16 cellular contexts compared by ENCODE assay signal in genomic region chr12:122651520-122652224, GRCh38. TPM values are rescaled to one million over a fixed set of nuclear protein-coding genes. Genes with fewer than 3 reads are reported as not detected.
DNase-seq lines count a peak whose midpoint lies in the region; ATAC-seq and TF ChIP-seq lines count a peak whose summit lies in the region.
"Had no signal": no experiment of that assay in that cellular context is flagged by ENCODE, and none has a peak within 500 bp of the region (broad histone marks: within the 10 kb centered on the region; RNA-seq: fewer than 3 reads in every experiment).

No MANE protein-coding gene starts in this region.

- BruUV-seq in MCF 10A (replicated peaks; lab: Mats Ljungman, UMichigan) = no TSS peak

- DNase-seq in T47D (ENCODE audit: low read depth in 1 of 2, low spot score in 1 of 2) (peak; percentile 45 to 72), MCF 10A (ENCODE audit: unreplicated experiment) (no peak), esophagus squamous epithelium (lab: John Stamatoyannopoulos, UW) (no peak), prostate gland (ENCODE audit: low spot score) (peak; percentile 7), COR-L47 (lab: John Stamatoyannopoulos, UW) (no peak)
- DNase-seq in activated T-cell treated with anti-CD3 and anti-CD28 coated beads, Interleukin-2, amount 50 U/mL, for 1 hour = no peak
- DNase-seq in CD8-positive, alpha-beta memory T cell = no peak
- DNase-seq: DMS79 treated with DMSO at 0.1 percent for 48 hours; NCI-H226; NCI-H526; NK-92 treated with Interleukin-12 subunit alpha and Interleukin-12 subunit beta, amount 100 ng/mL, for 24 hours; OCI-M1; SJCRH30 had no signal

- H3K4me3 ChIP-seq in esophagus squamous epithelium (no peak overlapping the region), prostate gland (no peak overlapping the region)
- no peak overlapping the region for H3K4me3 ChIP-seq in CD8-positive, alpha-beta memory T cell (ENCODE audit: low read length)
- H3K4me3 ChIP-seq: SJCRH30 had no signal

- H3K36me3 Mint-ChIP-seq in MCF 10A (ENCODE audit: insufficient read depth, unreplicated experiment) = no peaks in the 10 kb centered on the region
- H3K36me3 Mint-ChIP-seq in CD8-positive, alpha-beta memory T cell = no peaks in the 10 kb centered on the region

- H3K36me3 ChIP-seq in esophagus squamous epithelium (no peaks in the 10 kb centered on the region), prostate gland (no peaks in the 10 kb centered on the region)
- H3K36me3 ChIP-seq in CD8-positive, alpha-beta memory T cell (ENCODE audit: insufficient read depth, low read length) = no peaks in the 10 kb centered on the region
- H3K36me3 ChIP-seq: SJCRH30 had no signal

- no peak overlapping the region for H3K27ac Mint-ChIP-seq in MCF 10A (ENCODE audit: low read depth, unreplicated experiment)
- no peak overlapping the region for H3K27ac Mint-ChIP-seq in CD8-positive, alpha-beta memory T cell

- no peaks in the 10 kb centered on the region for H3K9me3 ChIP-seq in esophagus squamous epithelium
- H3K9me3 ChIP-seq in prostate gland = no peaks in the 10 kb centered on the region
- H3K9me3 ChIP-seq in CD8-positive, alpha-beta memory T cell (ENCODE audit: low read length) = no peaks in the 10 kb centered on the region
- H3K9me3 ChIP-seq: SJCRH30 had no signal

- no peaks in the 10 kb centered on the region for H3K27me3 Mint-ChIP-seq in MCF 10A (ENCODE audit: insufficient read depth, unreplicated experiment)
- peaks cover 0 to 5% of the 10 kb centered on the region in 2 donors for H3K27me3 Mint-ChIP-seq in CD8-positive, alpha-beta memory T cell

- TF ChIP-seq CTCF in MCF 10A (IDR thresholded peaks at IDR 0.05; ENCODE audit: unreplicated experiment) = no peak
- TF ChIP-seq CTCF in esophagus squamous epithelium (IDR thresholded peaks at IDR 0.05) = no peak
- no peak for TF ChIP-seq CTCF in prostate gland (IDR thresholded peaks at IDR 0.05)

- no peak for ATAC-seq in GM21529 (IDR thresholded peaks at IDR 0.05; ENCODE audit: unreplicated experiment)

- H3K27ac ChIP-seq in esophagus squamous epithelium (peak overlapping the region in 3 of 4 donors; percentile 59 to 82 (median 79)), prostate gland (peak overlapping the region; percentile 27 to 47)
- H3K27ac ChIP-seq in CD8-positive, alpha-beta memory T cell (ENCODE audit: low read depth, low read length) = no peak overlapping the region
- H3K27ac ChIP-seq: 22Rv1, RWPE1, SJCRH30 had no signal

- WGBS in esophagus squamous epithelium, 2 donors = 36 to 37% methylated on average over 10 to 11 of the region's 11 CpGs
- 51% methylated on average over 11 of the region's 11 CpGs for WGBS in prostate gland

- H3K4me1 ChIP-seq in esophagus squamous epithelium = peaks cover 6 to 44% (median 10%) of the 10 kb centered on the region in 3 donors
- H3K4me1 ChIP-seq in prostate gland (replicated peaks) = no peaks in the 10 kb centered on the region
- H3K4me1 ChIP-seq in CD8-positive, alpha-beta memory T cell (ENCODE audit: insufficient read depth, low read length) = no peaks in the 10 kb centered on the region

- H3K4me3 Mint-ChIP-seq in MCF 10A (ENCODE audit: unreplicated experiment) = no peak overlapping the region
- no peak overlapping the region for H3K4me3 Mint-ChIP-seq in CD8-positive, alpha-beta memory T cell

- no peak for TF ChIP-seq POLR2A in esophagus squamous epithelium (IDR thresholded peaks at IDR 0.05)
- TF ChIP-seq POLR2A in prostate gland (IDR thresholded peaks at IDR 0.05) = no peak

- intact Hi-C loops in MCF 10A (cut with micrococcal nuclease) (no loop called here), esophagus squamous epithelium (cut with DNase I) (no loop called here), prostate gland (cut with DNase I) (no loop called here)

- H3K27me3 ChIP-seq in esophagus squamous epithelium = no peaks in the 10 kb centered on the region
- no peaks in the 10 kb centered on the region for H3K27me3 ChIP-seq in prostate gland (replicated peaks; ENCODE audit: insufficient read depth)
- no peaks in the 10 kb centered on the region for H3K27me3 ChIP-seq in CD8-positive, alpha-beta memory T cell (ENCODE audit: insufficient read depth, low read length, poor library complexity, severe bottlenecking)
- H3K27me3 ChIP-seq: SJCRH30 had no signal

- POLR2A ChIA-PET in MCF 10A (lab: Yijun Ruan, JAX) = no interaction called here
- POLR2A ChIA-PET in CD8-positive, alpha-beta memory T cell (lab: Charles Lee) = no interaction called here

- no peaks in the 10 kb centered on the region for H3K9me3 Mint-ChIP-seq in MCF 10A (ENCODE audit: unreplicated experiment)
- H3K9me3 Mint-ChIP-seq in CD8-positive, alpha-beta memory T cell = no peaks in the 10 kb centered on the region

- peaks cover 5% of the 10 kb centered on the region for H3K4me1 Mint-ChIP-seq in MCF 10A (ENCODE audit: insufficient read depth, unreplicated experiment)
- peaks cover 5 to 10% (median 6%) of the 10 kb centered on the region in 3 donors for H3K4me1 Mint-ChIP-seq in CD8-positive, alpha-beta memory T cell

- in situ Hi-C loops in T47D (cut with HindIII; ENCODE audit: low pct_unique_long_range_greater_than_20kb, low sequenced_read_pairs) = no loop called here

- CTCF ChIA-PET in MCF 10A (lab: Yijun Ruan, JAX) = interaction anchor here (0.5 kb wide), 1 partner anchor 100 kb away, joined by 3 read pairs; no protein-coding TSS in a partner anchor
- CTCF ChIA-PET in CD8-positive, alpha-beta memory T cell (lab: Charles Lee) = no interaction called here

RNA-seq across cellular contexts. Expression of gene HCAR2, which starts 51.5 kb away (rescaled TPM):
- 0.19 TPM in 1 of 2 replicates, not detected in the other for total RNA-seq in MCF 10A (2022)
- 10 to 100 TPM; 12.0 to 24.1 (median 17.7) TPM for total RNA-seq in esophagus squamous epithelium
- 1 to 10 TPM; 1.6 to 2.7 TPM for total RNA-seq in prostate gland
- not detected for total RNA-seq in CD8-positive, alpha-beta memory T cell
- polyA plus RNA-seq in CD8-positive, alpha-beta memory T cell = not detected
- total RNA-seq: SJCRH30 had no signal

Comparison
In these comparisons a context has a peak if more than half of its experiments do, and no peak if none do; other contexts are left out.
1. DNase-seq: peak in T47D (2 of 2) and prostate gland (single experiment); none in MCF 10A (single experiment), esophagus squamous epithelium (single experiment), activated T-cell treated with anti-CD3 and anti-CD28 coated beads, Interleukin-2, amount 50 U/mL, for 1 hour (single experiment), COR-L47 (single experiment) and CD8-positive, alpha-beta memory T cell (0 of 5).